8 cellular contexts compared by ENCODE assay signal in genomic region chr1:9235560-9235959, GRCh38. TPM values are rescaled to one million over a fixed set of nuclear protein-coding genes. Genes with fewer than 3 reads are reported as not detected.
DNase-seq lines count a peak whose midpoint lies in the region; FAIRE-seq and TF ChIP-seq lines count a peak whose summit lies in the region.

No MANE protein-coding gene starts in this region.

- 73 to 83% methylated on average over 10 of the region's 10 CpGs for WGBS in sigmoid colon, 2 donors

- H3K4me2 ChIP-seq in SU-DHL-6 (ENCODE audit: low read depth, low read length, poor library complexity, severe bottlenecking): peak overlapping the region; percentile 99

- TF ChIP-seq CTCF in GM12864 (IDR thresholded peaks at IDR 0.05; ENCODE audit: low read depth, low read length, missing control alignments): no peak
- TF ChIP-seq CTCF in SU-DHL-6 (IDR thresholded peaks at IDR 0.05; ENCODE audit: insufficient read depth, low read length, poor library complexity, severe bottlenecking): no peak
- no peak for TF ChIP-seq CTCF in fibroblast of villous mesenchyme (IDR thresholded peaks at IDR 0.05; ENCODE audit: insufficient read depth, low read depth, low read length)
- TF ChIP-seq CTCF in sigmoid colon (IDR thresholded peaks at IDR 0.05): no peak

- H4K20me1 ChIP-seq in SU-DHL-6 (ENCODE audit: low read depth, low read length): no peaks in the 10 kb centered on the region

- no peaks in the 10 kb centered on the region for H3K9me2 ChIP-seq in SU-DHL-6 (replicated peaks; ENCODE audit: insufficient read depth, low read length)

- H2AFZ ChIP-seq in SU-DHL-6 (ENCODE audit: low read depth, low read length, severe bottlenecking): no peak overlapping the region

- intact Hi-C loops in sigmoid colon (cut with DNase I): no loop called here

- TF ChIP-seq POLR2A in sigmoid colon (IDR thresholded peaks at IDR 0.05): no peak
- TF ChIP-seq POLR2A in H54 (IDR thresholded peaks at IDR 0.05; ENCODE audit: low read depth, low read length): no peak

- H3K9me3 ChIP-seq in SU-DHL-6 (ENCODE audit: insufficient read depth, low read length) (no peaks in the 10 kb centered on the region), sigmoid colon (no peaks in the 10 kb centered on the region)

- no peak for TF ChIP-seq EP300 in sigmoid colon (IDR thresholded peaks at IDR 0.05)

- FAIRE-seq in frontal cortex (lab: Jason Lieb, UNC) (no peak), H54 (lab: Jason Lieb, UNC) (no peak)

- no peaks in the 10 kb centered on the region for H3K79me2 ChIP-seq in SU-DHL-6 (ENCODE audit: insufficient read depth, low read length)

- H3K9ac ChIP-seq in SU-DHL-6 (ENCODE audit: low read length): peak overlapping the region; percentile 96

- DNase-seq in GM12864 (ENCODE audit: low read depth) (no peak), fibroblast of villous mesenchyme (ENCODE audit: low read depth) (no peak), sigmoid colon (no peak), NCI-H2107 (lab: John Stamatoyannopoulos, UW) (no peak), frontal cortex (ENCODE audit: low spot score in 2 of 2) (no peak), H54 (ENCODE audit: insufficient read length, low spot score) (no peak), LoVo (ENCODE audit: low spot score) (no peak)

- H3K27ac ChIP-seq in SU-DHL-6 (ENCODE audit: low read depth, low read length): no peak overlapping the region
- H3K27ac ChIP-seq in sigmoid colon: peak overlapping the region; percentile 89 to 99 (median 91)

- H3K4me3 ChIP-seq in GM12864 (ENCODE audit: low read depth, low read length) (peak overlapping the region; percentile 87), SU-DHL-6 (ENCODE audit: insufficient read depth, low read length, poor library complexity, severe bottlenecking) (peak overlapping the region; percentile 93), fibroblast of villous mesenchyme (ENCODE audit: low read depth, low read length) (peak overlapping the region; percentile 58), sigmoid colon (peak overlapping the region; percentile 61 to 77 (median 70))

- H3K27me3 ChIP-seq in SU-DHL-6 (ENCODE audit: low read length) (no peaks in the 10 kb centered on the region), sigmoid colon (no peaks in the 10 kb centered on the region)

- no peaks in the 10 kb centered on the region for H3K36me3 ChIP-seq in SU-DHL-6 (ENCODE audit: low read length)
- no peaks in the 10 kb centered on the region for H3K36me3 ChIP-seq in sigmoid colon

- no peaks in the 10 kb centered on the region; the same call in 1 of the 2 replicates for H3F3A ChIP-seq in SU-DHL-6 (ENCODE audit: insufficient read depth)

- peaks cover 2 to 65% (median 49%) of the 10 kb centered on the region in 4 donors for H3K4me1 ChIP-seq in sigmoid colon

RNA-seq across cellular contexts. Expression of gene H6PD, which starts 1.0 kb away (rescaled TPM):
- total RNA-seq in fibroblast of villous mesenchyme (27.2 and 47.4 TPM in 2 replicates), sigmoid colon (10 to 100 TPM; 21.6 to 34.3 (median 25.0) TPM), frontal cortex (5.3 TPM)
- polyA plus RNA-seq in sigmoid colon: 10 to 100 TPM in 1 of 3 donors, 1 to 10 TPM in 2; 2.8 to 25.9 (median 3.0) TPM

RNA-seq across cellular contexts. Expression of gene SPSB1, which starts 57.1 kb away (rescaled TPM):
- total RNA-seq in fibroblast of villous mesenchyme (20.7 and 48.6 TPM in 2 replicates), sigmoid colon (10 to 100 TPM; 17.4 to 34.3 (median 24.1) TPM), frontal cortex (2.9 TPM)
- 10 to 100 TPM; 25.7 to 31.2 (median 26.4) TPM for polyA plus RNA-seq in sigmoid colon
